Comparison of ENCODE assay signal across 1 cellular context in the genomic region with DNA sequence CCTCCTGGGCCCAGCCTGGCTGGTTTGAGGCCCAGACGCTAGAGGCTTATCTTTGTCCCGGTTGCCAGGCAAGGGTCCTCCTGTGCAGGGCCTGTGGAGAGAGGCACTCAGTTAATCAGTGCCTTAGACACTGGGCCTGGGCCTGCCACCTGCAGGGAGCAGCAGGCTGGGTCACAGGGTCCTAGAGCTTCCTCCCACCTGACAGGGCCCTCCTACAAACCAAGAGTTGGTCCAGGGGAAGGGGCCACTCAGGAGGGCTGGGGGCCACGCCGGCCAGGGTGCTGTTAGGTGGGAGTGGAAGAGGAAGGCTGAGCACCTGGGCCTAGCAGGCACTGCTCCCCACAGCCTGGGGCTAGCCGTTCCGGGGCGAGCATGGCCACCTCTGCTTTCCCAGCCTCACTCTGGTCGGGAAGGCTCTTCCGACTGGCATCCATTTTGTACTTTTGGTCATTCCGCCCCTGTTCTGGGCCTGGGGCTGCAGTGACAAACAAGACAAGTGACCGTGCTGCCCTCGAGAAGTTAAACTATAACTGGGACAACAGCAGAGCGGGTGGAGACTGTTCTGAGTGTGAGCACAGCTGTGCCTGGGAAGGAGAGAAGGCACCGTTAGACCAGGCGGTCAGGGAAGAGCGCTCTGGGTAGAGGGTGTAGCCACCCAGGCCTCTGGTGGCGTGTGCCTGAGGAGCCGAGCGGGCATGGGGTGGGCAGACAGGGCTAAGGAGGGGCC.
TF ChIP-seq lines count a peak whose summit lies in the region.

No MANE protein-coding gene starts in this region.

TF ChIP-seq in K562, 482 proteins besides CTCF, POLR2A, EP300 and RAD21:
- TF ChIP-seq THRA (IDR thresholded peaks at IDR 0.05), result no peak
- TF ChIP-seq C11orf30 (IDR thresholded peaks at IDR 0.05; ENCODE audit: low read depth), result no peak
- TF ChIP-seq FIP1L1 (IDR thresholded peaks at IDR 0.05; ENCODE audit: low read depth, low read length, poor library complexity, severe bottlenecking), result no peak
- TF ChIP-seq SFPQ (IDR thresholded peaks at IDR 0.05; ENCODE audit: low read depth, low read length), result no peak
- no peak for TF ChIP-seq E2F3 (CRISPR knock-in tag; IDR thresholded peaks at IDR 0.05)
- peak; percentile 30; the same call in 1 of the 2 replicates for TF ChIP-seq POLR2G (IDR thresholded peaks at IDR 0.05; ENCODE audit: low read depth, low read length)
- TF ChIP-seq MCM5 (IDR thresholded peaks at IDR 0.05; ENCODE audit: low read depth), result no peak
